Comparison of ENCODE assay signal across 9 cellular contexts in genomic region chr5:95810305-95811125, GRCh38. TPM values are rescaled to one million over a fixed set of nuclear protein-coding genes. Genes with fewer than 3 reads are reported as not detected.
DNase-seq lines count a peak whose midpoint lies in the region; ATAC-seq and TF ChIP-seq lines count a peak whose summit lies in the region.
"Had no signal": no experiment of that assay in that cellular context is flagged by ENCODE, and none has a peak within 500 bp of the region (broad histone marks: within the 10 kb centered on the region; RNA-seq: fewer than 3 reads in every experiment).

No MANE protein-coding gene starts in this region.

- H3K27ac ChIP-seq in DND-41 (ENCODE audit: low read length) (peak overlapping the region; percentile 55), psoas muscle (peak overlapping the region; percentile 95), body of pancreas (peak overlapping the region in 1 of 4 donors; percentile 27)

- H3K4me1 ChIP-seq in DND-41 (ENCODE audit: insufficient read depth, low read length) (peaks cover 57% of the 10 kb centered on the region), psoas muscle (peaks cover 48% of the 10 kb centered on the region), body of pancreas (peaks cover 29% of the 10 kb centered on the region)

- intact Hi-C loops in psoas muscle (cut with DNase I) (no loop called here), body of pancreas (cut with DNase I) (no loop called here)

- H3K27ac Mint-ChIP-seq in WTC11 (no peak overlapping the region), immature natural killer cell (peak overlapping the region; percentile 85 to 97 (median 92))

- WGBS in psoas muscle, 3 donors = 33 to 48% (median 44%) methylated on average over 5 of the region's 5 CpGs
- WGBS in body of pancreas, 2 donors = 41 to 46% methylated on average over 5 of the region's 5 CpGs

- H3K79me2 ChIP-seq in DND-41 (ENCODE audit: insufficient read depth, low read length) = peaks cover 17% of the 10 kb centered on the region

- POLR2A ChIA-PET in WTC11 (lab: Charles Lee) = interaction anchor here (2.1 kb wide), 1 partner anchor 12 kb away, joined by 11 read pairs; the partner anchor contains the start of gene GLRX

- H3K27me3 Mint-ChIP-seq in WTC11 (ENCODE audit: low read depth) = no peaks in the 10 kb centered on the region
- H3K27me3 Mint-ChIP-seq in immature natural killer cell (ENCODE audit: low read depth in 3 of 3) = peaks cover 0 to 2% (median 2%) of the 10 kb centered on the region in 3 donors

- no peak for TF ChIP-seq POLR2A in body of pancreas (IDR thresholded peaks at IDR 0.05)

- H3K4me3 ChIP-seq in DND-41 (ENCODE audit: low read depth in 1 of 2, low read length in 2 of 2) (no peak overlapping the region), psoas muscle (no peak overlapping the region), body of pancreas (no peak overlapping the region)

- H3K36me3 Mint-ChIP-seq in WTC11 (peaks cover 9% of the 10 kb centered on the region), immature natural killer cell (peaks cover 16 to 39% (median 29%) of the 10 kb centered on the region in 3 donors)

- H3K36me3 ChIP-seq in DND-41 (ENCODE audit: insufficient read depth, low read length) (peaks cover 55% of the 10 kb centered on the region), psoas muscle (ENCODE audit: insufficient read depth in 1 of 2, low read depth in 1 of 2) (peaks cover 8 to 27% of the 10 kb centered on the region in 2 donors), body of pancreas (replicated peaks in 1 of 2; ENCODE audit: insufficient read depth in 1 of 2, low read depth in 2 of 2) (no peaks in the 10 kb centered on the region)

- peaks cover 9% of the 10 kb centered on the region; the same call in 1 of the 2 replicates for H4K20me1 ChIP-seq in DND-41 (ENCODE audit: insufficient read depth, low read length)

- TF ChIP-seq CTCF in DND-41 (IDR thresholded peaks at IDR 0.05; ENCODE audit: borderline replicate concordance, extremely low read depth, low read length, poor library complexity, severe bottlenecking) (no peak), WTC11 (IDR thresholded peaks at IDR 0.05) (no peak), psoas muscle (IDR thresholded peaks at IDR 0.05) (no peak), body of pancreas (IDR thresholded peaks at IDR 0.05) (no peak)

- no peaks in the 10 kb centered on the region for H3K9me3 ChIP-seq in DND-41 (ENCODE audit: insufficient read depth, low read length, severe bottlenecking)
- H3K9me3 ChIP-seq in psoas muscle = no peaks in the 10 kb centered on the region
- no peaks in the 10 kb centered on the region for H3K9me3 ChIP-seq in body of pancreas

- DNase-seq in DND-41 (no peak), WTC11 (ENCODE audit: low spot score) (no peak), immature natural killer cell (peak in 1 of 3 donors; percentile 28), psoas muscle (no peak), occipital lobe (lab: John Stamatoyannopoulos, UW) (no peak), body of pancreas (no peak)
- DNase-seq: activated CD4-positive, alpha-beta T cell treated with anti-CD3 and anti-CD28 coated beads, Interleukin-2, amount 50 U/mL, for 1 hour; effector CD8-positive, alpha-beta T cell had no signal

- CTCF ChIA-PET in WTC11 (lab: Charles Lee) = interaction anchor here (1.1 to 2.3 kb wide), 2 partner anchors 12 to 29 kb away, joined by 3 to 12 read pairs; partner anchors contain the start of gene GLRX

- H3K27me3 ChIP-seq in DND-41 (ENCODE audit: insufficient read depth, low read length, poor library complexity) (no peaks in the 10 kb centered on the region), psoas muscle (ENCODE audit: insufficient read depth in 3 of 3, low read length in 2 of 3) (no peaks in the 10 kb centered on the region), body of pancreas (no peaks in the 10 kb centered on the region)

- no peak overlapping the region; the same call in 1 of the 2 replicates for H3K9ac ChIP-seq in DND-41 (ENCODE audit: low read depth, low read length)

- H3K9me3 Mint-ChIP-seq in WTC11 (no peaks in the 10 kb centered on the region; the same call in 1 of the 2 replicates), immature natural killer cell (no peaks in the 10 kb centered on the region)

- H3K4me3 Mint-ChIP-seq in WTC11 (no peak overlapping the region), immature natural killer cell (peak overlapping the region; percentile 48 to 77 (median 73))

- no peak overlapping the region for H3K4me2 ChIP-seq in DND-41 (ENCODE audit: insufficient read depth, low read length)

- H3K4me1 Mint-ChIP-seq in WTC11 (peaks cover 59% of the 10 kb centered on the region), immature natural killer cell (peaks cover 76 to 78% of the 10 kb centered on the region in 2 donors)

- no peak overlapping the region for H2AFZ ChIP-seq in DND-41 (ENCODE audit: low read depth, low read length)

- ATAC-seq in DND-41 (ENCODE audit: insufficient read depth, low read depth) (no peak), WTC11 (peak; percentile 47), psoas muscle (peak in 3 of 4 donors; percentile 15 to 23 (median 15)), HG03280 (IDR thresholded peaks at IDR 0.05; ENCODE audit: unreplicated experiment) (no peak), body of pancreas (no peak)

TF ChIP-seq in WTC11, 78 proteins besides CTCF, POLR2A, EP300 and RAD21:
- TF ChIP-seq ESRRA (CRISPR knock-in tag; IDR thresholded peaks at IDR 0.05; ENCODE audit: borderline replicate concordance) (no peak), ZBTB43 (CRISPR knock-in tag; IDR thresholded peaks at IDR 0.05) (no peak), MXD4 (CRISPR knock-in tag; IDR thresholded peaks at IDR 0.05; ENCODE audit: borderline replicate concordance) (no peak), FOXP1 (CRISPR knock-in tag; IDR thresholded peaks at IDR 0.05; ENCODE audit: borderline replicate concordance) (no peak), ATF1 (CRISPR knock-in tag; IDR thresholded peaks at IDR 0.05) (no peak)
- TF ChIP-seq, protein P1, sequence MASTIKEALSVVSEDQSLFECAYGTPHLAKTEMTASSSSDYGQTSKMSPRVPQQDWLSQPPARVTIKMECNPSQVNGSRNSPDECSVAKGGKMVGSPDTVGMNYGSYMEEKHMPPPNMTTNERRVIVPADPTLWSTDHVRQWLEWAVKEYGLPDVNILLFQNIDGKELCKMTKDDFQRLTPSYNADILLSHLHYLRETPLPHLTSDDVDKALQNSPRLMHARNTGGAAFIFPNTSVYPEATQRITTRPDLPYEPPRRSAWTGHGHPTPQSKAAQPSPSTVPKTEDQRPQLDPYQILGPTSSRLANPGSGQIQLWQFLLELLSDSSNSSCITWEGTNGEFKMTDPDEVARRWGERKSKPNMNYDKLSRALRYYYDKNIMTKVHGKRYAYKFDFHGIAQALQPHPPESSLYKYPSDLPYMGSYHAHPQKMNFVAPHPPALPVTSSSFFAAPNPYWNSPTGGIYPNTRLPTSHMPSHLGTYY (CRISPR knock-in tag; IDR thresholded peaks at IDR 0.05) = no peak
- TF ChIP-seq, protein P2, sequence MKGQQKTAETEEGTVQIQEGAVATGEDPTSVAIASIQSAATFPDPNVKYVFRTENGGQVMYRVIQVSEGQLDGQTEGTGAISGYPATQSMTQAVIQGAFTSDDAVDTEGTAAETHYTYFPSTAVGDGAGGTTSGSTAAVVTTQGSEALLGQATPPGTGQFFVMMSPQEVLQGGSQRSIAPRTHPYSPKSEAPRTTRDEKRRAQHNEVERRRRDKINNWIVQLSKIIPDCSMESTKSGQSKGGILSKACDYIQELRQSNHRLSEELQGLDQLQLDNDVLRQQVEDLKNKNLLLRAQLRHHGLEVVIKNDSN (CRISPR knock-in tag; IDR thresholded peaks at IDR 0.05) = no peak
TF ChIP-seq in WTC11: peak in this region for 0.

RNA-seq across cellular contexts. Expression of gene GLRX, which starts 12.0 kb away (rescaled TPM):
- total RNA-seq in WTC11 (2021) = 15.9 to 21.0 TPM (median 19.2 TPM) in 3 replicates
- polyA plus RNA-seq in immature natural killer cell = 100 to 1,000 TPM; 261 to 295 (median 263) TPM
- total RNA-seq in psoas muscle = 100 to 1,000 TPM; 131 to 888 (median 651) TPM
- 1,000 to 10,000 TPM; 1,121 to 3,024 (median 1,342) TPM for polyA plus RNA-seq in psoas muscle
- total RNA-seq in occipital lobe = 9.8 TPM
- total RNA-seq in body of pancreas = 10 to 100 TPM in 1 of 2 donors, 1 to 10 TPM in 1; 8.6 to 17.6 TPM

Comparison
In these comparisons a context has a peak if more than half of its experiments do, and no peak if none do; other contexts are left out.
1. ATAC-seq: peak in WTC11 (single experiment) and psoas muscle (3 of 4); none in DND-41 (single experiment), HG03280 (single experiment) and body of pancreas (single experiment).